18 cellular contexts compared by ENCODE assay signal in genomic region chr2:42036413-42036812, GRCh38.
"Had no signal": no experiment of that assay in that cellular context is flagged by ENCODE, and none has a peak within 500 bp of the region (broad histone marks: within the 10 kb centered on the region; RNA-seq: fewer than 3 reads in every experiment).

No MANE protein-coding gene starts in this region.

- H3K36me3 ChIP-seq: heart right ventricle, left lung, neutrophil, ovary, right atrium auricular region, tibial artery had no signal

- H3K27ac ChIP-seq: heart right ventricle, left lung, neutrophil, ovary, psoas muscle, right atrium auricular region, tibial artery had no signal

- H3K4me3 ChIP-seq: heart right ventricle, left lung, ovary, psoas muscle, right atrium auricular region, tibial artery had no signal

- H3K27me3 ChIP-seq: heart right ventricle, left lung, ovary, right atrium auricular region, tibial artery had no signal

- DNase-seq: activated CD4-positive, alpha-beta memory T cell treated with anti-CD3 and anti-CD28 coated beads, Interleukin-2, amount 10 ng/mL, durations not matched to agents 7 days and 5 days; activated CD4-positive, alpha-beta T cell treated with anti-CD3 and anti-CD28 coated beads, Interleukin-2, amount 10 ng/mL, durations not matched to agents 24 days and 14 days; activated effector memory CD4-positive, alpha-beta T cell treated with Interleukin-2 at 50 U/mL for 16 hours; activated naive CD4-positive, alpha-beta T cell treated with anti-CD3 and anti-CD28 coated beads, Interleukin-2, amount 10 ng/mL, durations not matched to agents 7 days and 5 days; activated T-cell treated with anti-CD3 and anti-CD28 coated beads, Interleukin-2, amount 50 U/mL, for 72 hours; amygdala; cerebellar nuclear complex; heart right ventricle; left lung; midbrain; ovary; psoas muscle; stimulated activated CD4-positive, alpha-beta T cell treated with anti-CD3 and anti-CD28 coated beads, Interleukin-12 subunit alpha, Interleukin-12 subunit beta, amount 100 ng/mL, for 4 hours; substantia nigra; T-helper 2 cell; tibial artery had no signal

- H3K4me1 ChIP-seq: left lung, psoas muscle, tibial artery had no signal
